In the genomic region with DNA sequence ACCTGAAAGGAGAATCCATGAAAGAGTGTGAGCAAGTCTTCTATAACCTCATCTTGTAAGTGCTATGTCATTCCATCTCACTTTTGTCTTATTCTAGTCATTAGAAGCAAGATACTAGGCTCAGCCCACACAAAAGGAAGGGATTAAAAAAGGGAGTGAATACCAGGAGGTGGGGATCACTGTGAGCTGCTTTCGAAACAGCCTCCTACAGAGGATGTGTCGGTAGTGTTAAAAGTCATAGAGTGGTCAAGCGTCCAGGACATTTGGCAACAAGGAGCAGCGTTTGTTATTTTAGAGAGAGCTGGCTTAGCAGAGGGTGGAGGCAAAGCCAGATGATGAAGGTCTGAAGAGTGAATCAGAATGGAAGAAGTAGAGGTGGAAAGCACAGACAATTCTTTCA, we compare ENCODE assay signal across 1 cellular context.
TF ChIP-seq lines count a peak whose summit lies in the region.

No MANE protein-coding gene starts in this region.

TF ChIP-seq in K562, 482 proteins besides CTCF, POLR2A, EP300 and RAD21:
- TF ChIP-seq POU5F1 (IDR thresholded peaks at IDR 0.05; ENCODE audit: borderline replicate concordance, low read depth, low read length, partially characterized antibody) (no peak), U2AF2 (optimal IDR thresholded peaks at IDR 0.05; ENCODE audit: low read depth, low read length) (no peak), KAT8 (IDR thresholded peaks at IDR 0.05; ENCODE audit: low read depth) (no peak), ZNF75A (CRISPR knock-in tag; IDR thresholded peaks at IDR 0.05) (no peak), ZNF780A (CRISPR knock-in tag; IDR thresholded peaks at IDR 0.05) (no peak), EGR1 (conservative IDR thresholded peaks at IDR 0.05) (no peak), ZNF121 (CRISPR knock-in tag; conservative IDR thresholded peaks at IDR 0.05) (no peak), ZNF561 (CRISPR knock-in tag; conservative IDR thresholded peaks at IDR 0.05) (no peak), NFATC3 (IDR thresholded peaks at IDR 0.05) (no peak), MEF2D (tag; conservative IDR thresholded peaks at IDR 0.05; ENCODE audit: low read depth) (no peak), CBX2 (IDR thresholded peaks at IDR 0.05; ENCODE audit: insufficient read depth, low read length, poor library complexity, severe bottlenecking) (no peak), ZEB2 (IDR thresholded peaks at IDR 0.05) (no peak), ZNF584 (CRISPR knock-in tag; IDR thresholded peaks at IDR 0.05; ENCODE audit: low read depth) (no peak)
- TF ChIP-seq, protein P1, sequence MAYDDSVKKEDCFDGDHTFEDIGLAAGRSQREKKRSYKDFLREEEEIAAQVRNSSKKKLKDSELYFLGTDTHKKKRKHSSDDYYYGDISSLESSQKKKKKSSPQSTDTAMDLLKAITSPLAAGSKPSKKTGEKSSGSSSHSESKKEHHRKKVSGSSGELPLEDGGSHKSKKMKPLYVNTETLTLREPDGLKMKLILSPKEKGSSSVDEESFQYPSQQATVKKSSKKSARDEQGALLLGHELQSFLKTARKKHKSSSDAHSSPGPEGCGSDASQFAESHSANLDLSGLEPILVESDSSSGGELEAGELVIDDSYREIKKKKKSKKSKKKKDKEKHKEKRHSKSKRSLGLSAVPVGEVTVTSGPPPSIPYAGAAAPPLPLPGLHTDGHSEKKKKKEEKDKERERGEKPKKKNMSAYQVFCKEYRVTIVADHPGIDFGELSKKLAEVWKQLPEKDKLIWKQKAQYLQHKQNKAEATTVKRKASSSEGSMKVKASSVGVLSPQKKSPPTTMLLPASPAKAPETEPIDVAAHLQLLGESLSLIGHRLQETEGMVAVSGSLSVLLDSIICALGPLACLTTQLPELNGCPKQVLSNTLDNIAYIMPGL (CRISPR knock-in tag; IDR thresholded peaks at IDR 0.05): no peak
- TF ChIP-seq, protein P2, sequence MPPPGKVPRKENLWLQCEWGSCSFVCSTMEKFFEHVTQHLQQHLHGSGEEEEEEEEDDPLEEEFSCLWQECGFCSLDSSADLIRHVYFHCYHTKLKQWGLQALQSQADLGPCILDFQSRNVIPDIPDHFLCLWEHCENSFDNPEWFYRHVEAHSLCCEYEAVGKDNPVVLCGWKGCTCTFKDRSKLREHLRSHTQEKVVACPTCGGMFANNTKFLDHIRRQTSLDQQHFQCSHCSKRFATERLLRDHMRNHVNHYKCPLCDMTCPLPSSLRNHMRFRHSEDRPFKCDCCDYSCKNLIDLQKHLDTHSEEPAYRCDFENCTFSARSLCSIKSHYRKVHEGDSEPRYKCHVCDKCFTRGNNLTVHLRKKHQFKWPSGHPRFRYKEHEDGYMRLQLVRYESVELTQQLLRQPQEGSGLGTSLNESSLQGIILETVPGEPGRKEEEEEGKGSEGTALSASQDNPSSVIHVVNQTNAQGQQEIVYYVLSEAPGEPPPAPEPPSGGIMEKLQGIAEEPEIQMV (tag; conservative IDR thresholded peaks at IDR 0.05; ENCODE audit: low read depth): no peak
- TF ChIP-seq, protein P3, sequence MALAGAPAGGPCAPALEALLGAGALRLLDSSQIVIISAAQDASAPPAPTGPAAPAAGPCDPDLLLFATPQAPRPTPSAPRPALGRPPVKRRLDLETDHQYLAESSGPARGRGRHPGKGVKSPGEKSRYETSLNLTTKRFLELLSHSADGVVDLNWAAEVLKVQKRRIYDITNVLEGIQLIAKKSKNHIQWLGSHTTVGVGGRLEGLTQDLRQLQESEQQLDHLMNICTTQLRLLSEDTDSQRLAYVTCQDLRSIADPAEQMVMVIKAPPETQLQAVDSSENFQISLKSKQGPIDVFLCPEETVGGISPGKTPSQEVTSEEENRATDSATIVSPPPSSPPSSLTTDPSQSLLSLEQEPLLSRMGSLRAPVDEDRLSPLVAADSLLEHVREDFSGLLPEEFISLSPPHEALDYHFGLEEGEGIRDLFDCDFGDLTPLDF (CRISPR knock-in tag; IDR thresholded peaks at IDR 0.05): no peak
